ENCODE assay signal across 8 cellular contexts in genomic region chr1:36175137-36176095, GRCh38. TPM values are rescaled to one million over a fixed set of nuclear protein-coding genes. Genes with fewer than 3 reads are reported as not detected.
A peak's percentile ranks its signal among the peaks of the same experiment; 100 is the strongest.
DNase-seq lines count a peak whose midpoint lies in the region; ATAC-seq, FAIRE-seq and TF ChIP-seq lines count a peak whose summit lies in the region.

No MANE protein-coding gene starts in this region.

- H3K4me1 ChIP-seq in left lung = peaks cover 0 to 6% of the 10 kb centered on the region in 2 donors
- peaks cover 4 to 6% of the 10 kb centered on the region in 2 experiments for H3K4me1 ChIP-seq in trophoblast cell (ENCODE audit: control insufficient read depth in 1 of 2, insufficient read depth in 2 of 2, low read length in 2 of 2)

- H3K9ac ChIP-seq in trophoblast cell (ENCODE audit: low read length) = no peak overlapping the region

- peaks cover 4 to 100% of the 10 kb centered on the region in 2 donors for H3K36me3 ChIP-seq in left lung
- peaks cover 88 to 96% of the 10 kb centered on the region in 2 experiments for H3K36me3 ChIP-seq in trophoblast cell (ENCODE audit: control insufficient read depth in 1 of 2, insufficient read depth in 2 of 2, low read length in 2 of 2)

- POLR2A ChIA-PET in AG04450 (lab: Yijun Ruan, JAX) = no interaction called here

- no peaks in the 10 kb centered on the region for H3K79me2 ChIP-seq in trophoblast cell (ENCODE audit: control insufficient read depth, insufficient read depth, low read length, poor library complexity)

- no CpG with 5 or more reads among the region's 11 CpGs for WGBS in trophoblast cell (ENCODE audit: extremely low coverage, insufficient coverage, insufficient read length)

- no peak overlapping the region for H3K14ac ChIP-seq in trophoblast cell (ENCODE audit: low read length)

- no peaks in the 10 kb centered on the region for H3K9me3 Mint-ChIP-seq in brain

- H3K9me3 ChIP-seq in AG04450 (ENCODE audit: control insufficient read depth, insufficient read depth, low read length) = no peaks in the 10 kb centered on the region; the same call in 1 of the 2 replicates
- no peaks in the 10 kb centered on the region for H3K9me3 ChIP-seq in left lung
- no peaks in the 10 kb centered on the region for H3K9me3 ChIP-seq in trophoblast cell (ENCODE audit: insufficient read depth, low read depth, low read length)

- peak overlapping the region; percentile 48 to 93 (median 80) for H3K27ac Mint-ChIP-seq in brain

- H3K27me3 ChIP-seq in AG04450 (ENCODE audit: control insufficient read depth, insufficient read depth, low read length) (no peaks in the 10 kb centered on the region), HL-60 (ENCODE audit: insufficient read depth, poor library complexity, severe bottlenecking) (no peaks in the 10 kb centered on the region), left lung (no peaks in the 10 kb centered on the region), trophoblast cell (ENCODE audit: insufficient read depth, low read length) (no peaks in the 10 kb centered on the region)

- no peak for DNase-seq in AG04450 (ENCODE audit: low read depth, low spot score)
- DNase-seq in HL-60 (ENCODE audit: low read depth in 1 of 2, low spot score in 1 of 2) = no peak
- no peak for DNase-seq in left lung
- no peak for DNase-seq in urothelium cell line (ENCODE audit: low spot score)
- no peak for DNase-seq in NCI-H1436 (lab: John Stamatoyannopoulos, UW)
- no peak for DNase-seq in trophoblast cell

- H2AFZ ChIP-seq in trophoblast cell (ENCODE audit: insufficient read depth, low read length, poor library complexity) = no peak overlapping the region

- no peak overlapping the region for H3K4me3 ChIP-seq in AG04450 (ENCODE audit: low read depth, low read length)
- H3K4me3 ChIP-seq in HL-60 (replicated peaks; ENCODE audit: insufficient read depth, low read length) = no peak overlapping the region
- H3K4me3 ChIP-seq in left lung = no peak overlapping the region
- H3K4me3 ChIP-seq in trophoblast cell (ENCODE audit: low read depth, low read length) = no peak overlapping the region

- TF ChIP-seq CTCF in AG04450 (IDR thresholded peaks at IDR 0.05; ENCODE audit: low read depth, low read length) (no peak), HL-60 (IDR thresholded peaks at IDR 0.05; ENCODE audit: insufficient read depth, low read length) (no peak), brain (conservative IDR thresholded peaks at IDR 0.05) (no peak), left lung (IDR thresholded peaks at IDR 0.05) (no peak)

- ATAC-seq in left lung (peak; percentile 15), GM18502 (IDR thresholded peaks at IDR 0.05; ENCODE audit: poor library complexity, unreplicated experiment) (no peak)

- CTCF ChIA-PET in AG04450 (lab: Charles Lee) = no interaction called here

- no peak overlapping the region for H3K4me3 Mint-ChIP-seq in brain

- H3K27ac ChIP-seq in AG04450 (ENCODE audit: low read depth, low read length) (peak overlapping the region; percentile 21), HL-60 (replicated peaks) (peak overlapping the region; percentile 32; the same call in 1 of the 2 replicates), left lung (peak overlapping the region in 1 of 2 donors; percentile 28), trophoblast cell (ENCODE audit: low read depth, low read length) (no peak overlapping the region)

- peaks cover 32% of the 10 kb centered on the region for H3K4me1 Mint-ChIP-seq in brain

- no peak overlapping the region for H4K12ac ChIP-seq in trophoblast cell (ENCODE audit: low read depth, low read length)

- no peak for FAIRE-seq in urothelium cell line (lab: Jason Lieb, UNC)

- no peak overlapping the region for H3K18ac ChIP-seq in trophoblast cell (ENCODE audit: low read length)

- no peak overlapping the region for H3K4ac ChIP-seq in trophoblast cell (ENCODE audit: low read depth, low read length)

- no peak overlapping the region for H2BK12ac ChIP-seq in trophoblast cell (ENCODE audit: low read length)

- no peaks in the 10 kb centered on the region for H3K79me1 ChIP-seq in trophoblast cell (ENCODE audit: low read length)

- H2AK5ac ChIP-seq in trophoblast cell (ENCODE audit: low read length) = no peak overlapping the region

- H3K27me3 Mint-ChIP-seq in brain = no peaks in the 10 kb centered on the region

- H3K4me2 ChIP-seq in trophoblast cell (ENCODE audit: low read length) = no peak overlapping the region

- no peak overlapping the region for H4K8ac ChIP-seq in trophoblast cell (ENCODE audit: low read depth, low read length)

- no peak overlapping the region for H2BK5ac ChIP-seq in trophoblast cell (ENCODE audit: low read depth, low read length, poor library complexity)

- peaks cover 63% of the 10 kb centered on the region for H3K36me3 Mint-ChIP-seq in brain

- H2BK120ac ChIP-seq in trophoblast cell (ENCODE audit: insufficient read depth, low read length, poor library complexity) = no peak overlapping the region

- no peak overlapping the region for H3K23ac ChIP-seq in trophoblast cell (ENCODE audit: low read length)

- H4K91ac ChIP-seq in trophoblast cell (ENCODE audit: low read depth, low read length) = no peak overlapping the region

- intact Hi-C loops in left lung (cut with DNase I) = no loop called here

RNA-seq across cellular contexts. Expression of gene MAP7D1, which starts 19.5 kb away (rescaled TPM):
- 23.4 and 28.2 TPM in 2 replicates for polyA plus RNA-seq in AG04450 (2011; rRNA removed)
- polyA minus RNA-seq in AG04450 (2011; rRNA and poly(A)+ RNA removed) = 32.6 and 42.3 TPM in 2 replicates
- polyA plus RNA-seq in brain (ENCODE audit: insufficient read depth, low read depth, low replicate concordance) = 244 TPM
- 100 to 1,000 TPM; 123 to 147 TPM for total RNA-seq in left lung
- polyA plus RNA-seq in trophoblast cell (2013) = 96.6 and 97.6 TPM in 2 replicates

RNA-seq across cellular contexts. Expression of gene TRAPPC3, which starts 26.1 kb away (rescaled TPM):
- polyA plus RNA-seq in AG04450 (2011; rRNA removed) = 88.5 and 92.3 TPM in 2 replicates
- polyA minus RNA-seq in AG04450 (2011; rRNA and poly(A)+ RNA removed) = 27.3 and 30.2 TPM in 2 replicates
- 105 TPM for polyA plus RNA-seq in brain (ENCODE audit: insufficient read depth, low read depth, low replicate concordance)
- total RNA-seq in left lung = 10 to 100 TPM; 66.0 to 71.4 TPM
- 62.9 and 66.9 TPM in 2 replicates for polyA plus RNA-seq in trophoblast cell (2013)

RNA-seq across cellular contexts. Expression of gene THRAP3, which starts 48.8 kb away (rescaled TPM):
- polyA plus RNA-seq in AG04450 (2011; rRNA removed) (76.0 and 76.5 TPM in 2 replicates), brain (ENCODE audit: insufficient read depth, low read depth, low replicate concordance) (59.5 TPM)
- polyA minus RNA-seq in AG04450 (2011; rRNA and poly(A)+ RNA removed) = 85.5 and 111 TPM in 2 replicates
- 10 to 100 TPM; 86.2 to 93.0 TPM for total RNA-seq in left lung
- polyA plus RNA-seq in trophoblast cell (2013) = 95.1 and 102 TPM in 2 replicates

RNA-seq across cellular contexts. Expression of gene COL8A2, which starts 50.4 kb away (rescaled TPM):
- polyA plus RNA-seq in AG04450 (2011; rRNA removed) = 1.5 and 1.6 TPM in 2 replicates
- polyA minus RNA-seq in AG04450 (2011; rRNA and poly(A)+ RNA removed) = 0.83 and 1.1 TPM in 2 replicates
- 1.8 TPM for polyA plus RNA-seq in brain (ENCODE audit: insufficient read depth, low read depth, low replicate concordance)
- 1 to 10 TPM; 7.0 to 8.4 TPM for total RNA-seq in left lung
- polyA plus RNA-seq in trophoblast cell (2013) = 0.25 and 0.27 TPM in 2 replicates
